Comparison of ENCODE assay signal across 8 cellular contexts in the genomic region with DNA sequence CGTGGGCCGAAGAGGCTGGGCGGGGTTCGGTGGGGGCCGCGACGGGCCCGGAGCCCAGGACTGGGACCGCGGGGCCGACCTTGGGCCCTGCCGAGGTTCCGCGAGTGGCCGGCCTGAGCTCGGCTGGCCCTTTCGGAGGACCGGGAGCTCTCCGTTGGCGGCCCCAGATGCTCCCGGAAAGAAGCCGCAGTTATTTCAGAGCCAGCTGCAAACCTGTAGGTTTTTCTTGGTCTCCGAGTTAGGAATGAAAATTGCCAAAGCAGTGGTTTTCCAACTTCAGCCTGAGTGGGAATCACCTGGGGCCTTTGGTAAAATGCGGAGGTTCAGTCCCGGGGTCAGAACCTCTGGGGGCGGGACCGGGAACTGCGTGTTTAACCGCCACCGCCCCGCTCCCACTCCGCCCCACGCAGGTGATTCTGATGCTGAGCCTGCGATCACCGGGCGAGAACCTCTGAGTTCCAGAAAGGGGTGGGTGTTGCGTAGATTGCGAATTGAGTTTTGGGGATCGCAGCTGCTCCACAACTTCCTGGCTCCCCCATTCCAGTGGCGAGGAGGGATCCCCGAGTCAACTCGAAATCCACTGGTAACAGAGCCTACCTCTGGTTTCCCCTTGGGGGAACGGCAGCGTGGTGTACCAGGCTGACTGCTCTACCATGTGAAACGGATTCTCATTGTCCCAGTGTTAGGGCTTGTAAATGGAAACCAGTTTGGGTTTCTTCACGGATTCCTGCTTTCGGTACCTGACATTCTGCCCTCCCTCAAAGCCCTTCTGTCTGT. TPM values are rescaled to one million over a fixed set of nuclear protein-coding genes. Genes with fewer than 3 reads are reported as not detected.
DNase-seq lines count a peak whose midpoint lies in the region; ATAC-seq and TF ChIP-seq lines count a peak whose summit lies in the region.
"Not testable (repeated sequence)": the region's sequence is repeated elsewhere in the genome, so short reads cannot be mapped to it uniquely, and the experiment has no call there.

No MANE protein-coding gene starts in this region.

- H3K27me3 Mint-ChIP-seq in H9 (ENCODE audit: low read depth); neural crest cell (ENCODE audit: low read depth): not testable (repeated sequence)

- peak overlapping the region; percentile 32; the same call in 1 of the 2 replicates for H3K14ac ChIP-seq in H9 (ENCODE audit: insufficient read depth, low read length)

- ATAC-seq in activated CD4-positive, CD25-positive, alpha-beta regulatory T cell treated with anti-CD3 and anti-CD28 coated beads, Interleukin-2, amount 50 U/mL, for 24 hours = peak; percentile 8 to 10
- ATAC-seq in heart right ventricle = peak; percentile 16 to 52 (median 34)

- not testable (repeated sequence) for H3K23ac ChIP-seq in H9 (ENCODE audit: insufficient read length, low read depth, low read length)

- H3K79me1 ChIP-seq in H9 (ENCODE audit: insufficient read depth, low read depth, low read length, poor library complexity, severe bottlenecking) = not testable (repeated sequence)

- not testable (repeated sequence) for H3K36me3 ChIP-seq in heart right ventricle

- H3K27ac ChIP-seq in C4-2B = peak overlapping the region; percentile 92
- not testable (repeated sequence) for H3K27ac ChIP-seq in H9 (ENCODE audit: insufficient read length, low read depth, low read length)
- H3K27ac ChIP-seq in heart right ventricle = peak overlapping the region; percentile 14 to 96 (median 94)

- in situ Hi-C loops in astrocyte of the cerebellum (cut with HindIII; ENCODE audit: low sequenced_read_pairs) = not testable (repeated sequence)

- not testable (repeated sequence) for H3K4ac ChIP-seq in H9 (ENCODE audit: low read depth, low read length)

- peaks cover 21 to 23% of the 10 kb centered on the region in 2 experiments for H3K4me1 Mint-ChIP-seq in H9
- peaks cover 17% of the 10 kb centered on the region for H3K4me1 Mint-ChIP-seq in neural crest cell

- H2BK120ac ChIP-seq in H9 (ENCODE audit: low read depth, low read length, poor library complexity, severe bottlenecking) = not testable (repeated sequence)

- not testable (repeated sequence) for H3K27me3 ChIP-seq in H9 (ENCODE audit: insufficient read depth, low read length); heart right ventricle

- peak overlapping the region; percentile 84 for H3K4me3 ChIP-seq in astrocyte of the cerebellum (ENCODE audit: low read depth, low read length)
- H3K4me3 ChIP-seq in heart right ventricle = peak overlapping the region; percentile 57 to 99 (median 73)

- H4K5ac ChIP-seq in H9 (ENCODE audit: insufficient read length, low read depth, low read length) = not testable (repeated sequence)

- H2BK20ac ChIP-seq in H9 (ENCODE audit: low read depth, low read length, poor library complexity, severe bottlenecking) = not testable (repeated sequence)

- peak overlapping the region; percentile 88 to 93 for H3K4me3 Mint-ChIP-seq in H9
- H3K4me3 Mint-ChIP-seq in neural crest cell = peak overlapping the region; percentile 93

- not testable (repeated sequence) for H4K91ac ChIP-seq in H9 (ENCODE audit: insufficient read length, low read depth, low read length)

- 0 out of 7 replicates have a peak overlapping the region, but pooled peaks of 1 of the 3 experiments have one; percentile 31 for H3K27ac Mint-ChIP-seq in H9
- H3K27ac Mint-ChIP-seq in neural crest cell (ENCODE audit: unreplicated experiment) = not testable (repeated sequence)

- H4K20me1 ChIP-seq in H9 (ENCODE audit: control insufficient read depth, insufficient read depth, insufficient read length) = not testable (repeated sequence)

- peak overlapping the region; percentile 86 for H3K9ac ChIP-seq in H9 (ENCODE audit: extremely low read depth, insufficient read length, low read length)

- H3K4me1 ChIP-seq in H9 (ENCODE audit: insufficient read depth, low read length) = not testable (repeated sequence)
- peaks cover 3 to 34% (median 16%) of the 10 kb centered on the region in 9 donors for H3K4me1 ChIP-seq in heart right ventricle

- WGBS in H9 (ENCODE audit: extremely low coverage, insufficient read length, low lambda C conversion rate) = no CpG with 5 or more reads among the region's 47 CpGs
- 5 to 6% methylated on average over 41 to 46 of the region's 47 CpGs for WGBS in heart right ventricle, 2 donors

- H3K79me2 ChIP-seq in H9 (ENCODE audit: insufficient read depth, low read length) = not testable (repeated sequence)

- H2AK5ac ChIP-seq in H9 (ENCODE audit: insufficient read length, low read length) = not testable (repeated sequence)

- not testable (repeated sequence) for H3K9me3 ChIP-seq in H9 (ENCODE audit: control insufficient read depth, low read depth, low read length); heart right ventricle

- H3K9me3 Mint-ChIP-seq in H9, neural crest cell: not testable (repeated sequence)

- H4K8ac ChIP-seq in H9 (replicated peaks; ENCODE audit: insufficient read length, low read depth, low read length) = not testable (repeated sequence)

- DNase-seq in H9; astrocyte of the cerebellum (ENCODE audit: low read depth): not testable (repeated sequence)
- DNase-seq in NCI-H1436 (lab: John Stamatoyannopoulos, UW) (peak; percentile 29), heart right ventricle (peak; percentile 46 to 60), neural crest cell (ENCODE audit: low read depth, low spot score) (peak; percentile 27)
- peak; percentile 30 for DNase-seq in stimulated activated CD8-positive, alpha-beta memory T cell treated with anti-CD3 and anti-CD28 coated beads, Interleukin-2, amount 100 ng/mL, for 1 hour (ENCODE audit: low read depth in 2 of 2)

- not testable (repeated sequence) for TF ChIP-seq CTCF in C4-2B (conservative IDR thresholded peaks at IDR 0.05); H9 (conservative IDR thresholded peaks at IDR 0.05); astrocyte of the cerebellum (IDR thresholded peaks at IDR 0.05; ENCODE audit: low read depth, low read length, missing control alignments)
- TF ChIP-seq CTCF in heart right ventricle (IDR thresholded peaks at IDR 0.05) = peak in 1 of 9 donors; percentile 19
- TF ChIP-seq CTCF in neural crest cell (conservative IDR thresholded peaks at IDR 0.05) = peak; percentile 27

- not testable (repeated sequence) for H3K36me3 Mint-ChIP-seq in H9 (ENCODE audit: insufficient read depth in 1 of 3, low read depth in 3 of 3); neural crest cell (ENCODE audit: low read depth)

- peak overlapping the region; percentile 85 for H3K4me2 ChIP-seq in H9 (ENCODE audit: insufficient read depth, insufficient read length, low read length)

- H3K56ac ChIP-seq in H9 (ENCODE audit: insufficient read length, low read depth, low read length) = not testable (repeated sequence)

- H3T11ph ChIP-seq in H9 (ENCODE audit: low read length) = not testable (repeated sequence)

- not testable (repeated sequence) for H3K18ac ChIP-seq in H9 (ENCODE audit: insufficient read length, low read depth, low read length)

- not testable (repeated sequence) for H2AFZ ChIP-seq in H9 (ENCODE audit: low read length)

- intact Hi-C loops in heart right ventricle (cut with DNase I) = not testable (repeated sequence)

- H2BK12ac ChIP-seq in H9 (ENCODE audit: insufficient read length, low read depth, low read length) = not testable (repeated sequence)

- H2BK15ac ChIP-seq in H9 (ENCODE audit: low read depth, low read length) = not testable (repeated sequence)

- H3K23me2 ChIP-seq in H9 (ENCODE audit: insufficient read length, low read depth, low read length, poor library complexity, severe bottlenecking) = not testable (repeated sequence)

- H2BK5ac ChIP-seq in H9 (ENCODE audit: insufficient read length, low read length) = not testable (repeated sequence)

RNA-seq across cellular contexts. Expression of a gene that starts 0.8 kb away (rescaled TPM):
- total RNA-seq in H9 (2021) (106 and 112 TPM in 2 replicates), heart right ventricle (10 to 100 TPM; 63.9 to 88.5 (median 72.0) TPM), neural crest cell (65.6 and 72.8 TPM in 2 replicates)
- polyA plus RNA-seq in heart right ventricle = 10 to 100 TPM; 24.9 to 41.0 TPM

RNA-seq across cellular contexts. Expression of a gene that starts 38.4 kb away (rescaled TPM):
- total RNA-seq in H9 (2021) (123 and 130 TPM in 2 replicates), heart right ventricle (10 to 100 TPM; 31.2 to 52.1 (median 39.5) TPM), neural crest cell (171 and 176 TPM in 2 replicates)
- polyA plus RNA-seq in heart right ventricle = 100 to 1,000 TPM in 1 of 2 donors, 10 to 100 TPM in 1; 45.0 to 165 TPM
